In genomic region chr19:17244618-17245534, GRCh38 we compare ENCODE assay signal across 2 cellular contexts.
TF ChIP-seq lines count a peak whose summit lies in the region.

No MANE protein-coding gene starts in this region.

TF ChIP-seq in HEK293, 187 proteins besides CTCF, POLR2A, EP300 and RAD21 (continued from another document and continues in another):
- TF ChIP-seq ZNF341 (tag by site-specific recombination; IDR thresholded peaks at IDR 0.05; ENCODE audit: low read depth) (no peak), ZNF596 (tag by site-specific recombination; IDR thresholded peaks at IDR 0.05) (no peak), ZNF792 (tag by site-specific recombination; IDR thresholded peaks at IDR 0.05) (peak; percentile 100), HOXD13 (CRISPR knock-in tag; IDR thresholded peaks at IDR 0.05; ENCODE audit: borderline replicate concordance) (no peak), ZNF391 (tag by site-specific recombination; IDR thresholded peaks at IDR 0.05; ENCODE audit: borderline replicate concordance, low read depth) (no peak), ZNF544 (tag by site-specific recombination; IDR thresholded peaks at IDR 0.05) (no peak), ZSCAN30 (tag by site-specific recombination; IDR thresholded peaks at IDR 0.05) (0 out of 2 replicates have a peak, but pooled peaks have one; percentile 28), PATZ1 (tag by site-specific recombination; IDR thresholded peaks at IDR 0.05) (peak; percentile 73), WT1 (tag by site-specific recombination; IDR thresholded peaks at IDR 0.05) (no peak), ZNF24 (tag by site-specific recombination; IDR thresholded peaks at IDR 0.05) (0 out of 2 replicates have a peak, but pooled peaks have one; percentile 30), ZFHX2 (tag by site-specific recombination; conservative IDR thresholded peaks at IDR 0.05) (no peak), BCL11B (tag by site-specific recombination; IDR thresholded peaks at IDR 0.05; ENCODE audit: low read depth) (peak; percentile 72; the same call in 1 of the 2 replicates), ZSCAN5A (tag by site-specific recombination; IDR thresholded peaks at IDR 0.05) (no peak), HIC1 (tag by site-specific recombination; IDR thresholded peaks at IDR 0.05) (0 out of 2 replicates have a peak, but pooled peaks have one; percentile 9), YY2 (tag by site-specific recombination; IDR thresholded peaks at IDR 0.05) (no peak), ZNF202 (tag by site-specific recombination; IDR thresholded peaks at IDR 0.05; ENCODE audit: borderline replicate concordance) (no peak), ZNF37A (tag by site-specific recombination; IDR thresholded peaks at IDR 0.05) (no peak), ZBTB44 (tag by site-specific recombination; IDR thresholded peaks at IDR 0.05) (no peak), ZNF148 (tag by site-specific recombination; IDR thresholded peaks at IDR 0.05; ENCODE audit: borderline replicate concordance) (no peak)

TF ChIP-seq in WTC11, 78 proteins besides CTCF, POLR2A, EP300 and RAD21 (continued from another document):
- TF ChIP-seq ATF3 (CRISPR knock-in tag; conservative IDR thresholded peaks at IDR 0.05): no peak
- peak; percentile 94; the same call in 1 of the 2 replicates for TF ChIP-seq ESRRA (CRISPR knock-in tag; IDR thresholded peaks at IDR 0.05; ENCODE audit: borderline replicate concordance)
- TF ChIP-seq ERG (CRISPR knock-in tag; IDR thresholded peaks at IDR 0.05): no peak
- TF ChIP-seq FOXP1 (CRISPR knock-in tag; IDR thresholded peaks at IDR 0.05; ENCODE audit: borderline replicate concordance): peak; percentile 65; the same call in 1 of the 2 replicates
- no peak for TF ChIP-seq ZNF423 (CRISPR knock-in tag; IDR thresholded peaks at IDR 0.05)
- no peak for TF ChIP-seq ZNF317 (CRISPR knock-in tag; IDR thresholded peaks at IDR 0.05; ENCODE audit: borderline replicate concordance, low read depth)
- no peak for TF ChIP-seq USF1 (CRISPR knock-in tag; IDR thresholded peaks at IDR 0.05)
- no peak for TF ChIP-seq ZNF416 (CRISPR knock-in tag; IDR thresholded peaks at IDR 0.05)
- no peak for TF ChIP-seq CDX4 (CRISPR knock-in tag; IDR thresholded peaks at IDR 0.05; ENCODE audit: borderline replicate concordance)
- peak; percentile 77 for TF ChIP-seq TCF7 (CRISPR knock-in tag; IDR thresholded peaks at IDR 0.05; ENCODE audit: low read depth)
- 0 out of 2 replicates have a peak, but pooled peaks have one; percentile 34 for TF ChIP-seq IRF1 (CRISPR knock-in tag; IDR thresholded peaks at IDR 0.05)
- TF ChIP-seq SP1 (CRISPR knock-in tag; conservative IDR thresholded peaks at IDR 0.05): 0 out of 2 replicates have a peak, but pooled peaks have one; percentile 21
- no peak for TF ChIP-seq FOXK1 (CRISPR knock-in tag; IDR thresholded peaks at IDR 0.05)
- TF ChIP-seq CREM (CRISPR knock-in tag; IDR thresholded peaks at IDR 0.05): no peak; the same call in 1 of the 2 replicates
- TF ChIP-seq ZNF396 (CRISPR knock-in tag; IDR thresholded peaks at IDR 0.05; ENCODE audit: borderline replicate concordance): no peak
- no peak for TF ChIP-seq JAZF1 (CRISPR knock-in tag; IDR thresholded peaks at IDR 0.05)
- TF ChIP-seq SMAD3 (CRISPR knock-in tag; IDR thresholded peaks at IDR 0.05; ENCODE audit: borderline replicate concordance): no peak
- TF ChIP-seq GTF2I (CRISPR knock-in tag; conservative IDR thresholded peaks at IDR 0.05): peak; percentile 55; the same call in 1 of the 2 replicates
- TF ChIP-seq PREB (CRISPR knock-in tag; IDR thresholded peaks at IDR 0.05; ENCODE audit: borderline replicate concordance): no peak
- TF ChIP-seq FOXP4 (CRISPR knock-in tag; IDR thresholded peaks at IDR 0.05): 0 out of 2 replicates have a peak, but pooled peaks have one; percentile 20
